In the genomic region with DNA sequence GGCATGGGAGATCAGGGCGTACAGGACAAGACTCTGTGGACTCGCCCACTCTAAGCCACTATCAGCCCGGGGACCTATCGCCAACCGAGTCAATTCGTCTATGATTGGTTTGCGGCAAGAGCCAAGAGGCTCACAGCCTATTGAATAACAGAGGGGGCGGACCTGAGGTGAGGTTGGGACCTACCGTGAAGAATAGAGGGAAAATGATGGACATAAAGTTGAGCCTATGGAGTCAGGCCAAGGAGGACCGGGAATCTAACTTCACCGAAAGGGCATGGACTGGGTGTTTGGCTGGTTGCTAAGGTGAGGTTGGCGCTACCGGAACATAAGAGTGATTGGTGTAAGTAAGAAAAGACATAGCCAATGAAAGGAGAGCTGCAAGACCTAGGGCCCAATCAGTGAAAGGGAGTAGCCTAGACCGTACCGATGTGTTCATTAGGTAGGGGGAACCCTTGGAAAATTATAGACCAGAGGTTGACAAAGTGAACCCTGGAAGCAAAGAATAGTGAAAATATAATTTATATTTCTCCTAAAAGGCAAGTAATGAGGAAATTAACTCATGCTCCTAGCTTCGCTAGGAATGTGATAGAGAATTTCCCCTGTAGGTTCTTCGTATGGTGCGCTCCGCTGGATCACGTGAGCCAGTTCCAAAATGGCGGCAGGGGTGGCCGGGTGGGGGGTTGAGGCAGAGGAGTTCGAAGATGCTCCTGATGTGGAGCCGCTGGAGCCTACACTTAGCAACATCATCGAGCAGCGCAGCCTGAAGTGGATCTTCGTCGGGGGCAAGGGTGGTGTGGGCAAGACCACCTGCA, we compare ENCODE assay signal across 8 cellular contexts. TPM values are rescaled to one million over a fixed set of nuclear protein-coding genes. Genes with fewer than 3 reads are reported as not detected.
A peak's percentile ranks its signal among the peaks of the same experiment; 100 is the strongest.
DNase-seq lines count a peak whose midpoint lies in the region; ATAC-seq, FAIRE-seq and TF ChIP-seq lines count a peak whose summit lies in the region.

TSS of gene GET3 (plus strand) at position 644 of the 812 bp plus-strand sequence. CDS start at position 653, 9 bp downstream.

- DNase-seq in GM10266 (ENCODE audit: extremely low spot score) (peak; percentile 94), NCI-H1105 (lab: John Stamatoyannopoulos, UW) (peak; percentile 100), Right ventricle myocardium superior (peak; percentile 91), pancreas (peak; percentile 82 to 97 (median 94)), tibial artery (peak; percentile 97 to 98)
- DNase-seq in activated naive CD8-positive, alpha-beta T cell treated with anti-CD3 and anti-CD28 coated beads, Interleukin-2, amount 50 U/mL, for 24 hours: peak; percentile 80

- peak; percentile 98 for FAIRE-seq in pancreas (lab: Jason Lieb, UNC)

- H3F3A ChIP-seq in SU-DHL-6 (ENCODE audit: insufficient read depth): peaks cover 3% of the 10 kb centered on the region; the same call in 1 of the 2 replicates

- H3K4me3 ChIP-seq in SU-DHL-6 (ENCODE audit: insufficient read depth, low read length, poor library complexity, severe bottlenecking): peak within 1 kb of the TSS; percentile 86
- H3K4me3 ChIP-seq in pancreas: peak within 1 kb of the TSS; percentile 75 to 86 (median 80)
- H3K4me3 ChIP-seq in tibial artery: peak within 1 kb of the TSS; percentile 75 to 87

- H4K20me1 ChIP-seq in SU-DHL-6 (ENCODE audit: low read depth, low read length): peaks cover 10% of the 10 kb centered on the region; the same call in 1 of the 2 replicates

- 0% methylated on average over 28 of the region's 28 CpGs for WGBS in pancreas, 2 donors

- H3K9ac ChIP-seq in SU-DHL-6 (ENCODE audit: low read length): peak within 1 kb of the TSS; percentile 77

- intact Hi-C loops in Right ventricle myocardium superior (cut with DNase I) (no loop called here), pancreas (cut with DNase I) (no loop called here), tibial artery (cut with DNase I; ENCODE audit: low total_unique reads) (no loop called here)

- H2AFZ ChIP-seq in SU-DHL-6 (ENCODE audit: low read depth, low read length, severe bottlenecking): peak within 1 kb of the TSS; percentile 95

- H3K9me3 ChIP-seq in SU-DHL-6 (ENCODE audit: insufficient read depth, low read length): no peaks in the 10 kb centered on the region
- H3K9me3 ChIP-seq in pancreas: no peaks in the 10 kb centered on the region
- no peaks in the 10 kb centered on the region for H3K9me3 ChIP-seq in tibial artery

- no peaks in the 10 kb centered on the region for H3K9me2 ChIP-seq in SU-DHL-6 (replicated peaks; ENCODE audit: insufficient read depth, low read length)

- peak within 1 kb of the TSS; percentile 90 for H3K4me2 ChIP-seq in SU-DHL-6 (ENCODE audit: low read depth, low read length, poor library complexity, severe bottlenecking)

- peaks cover 43% of the 10 kb centered on the region for H3K4me1 Mint-ChIP-seq in activated naive CD8-positive, alpha-beta T cell treated with anti-CD3 and anti-CD28 coated beads, Interleukin-2, amount 50 U/mL, for 24 hours

- peak within 1 kb of the TSS; percentile 100 for H3K4me3 Mint-ChIP-seq in activated naive CD8-positive, alpha-beta T cell treated with anti-CD3 and anti-CD28 coated beads, Interleukin-2, amount 50 U/mL, for 24 hours

- peaks cover 34% of the 10 kb centered on the region for H3K36me3 Mint-ChIP-seq in activated naive CD8-positive, alpha-beta T cell treated with anti-CD3 and anti-CD28 coated beads, Interleukin-2, amount 50 U/mL, for 24 hours (ENCODE audit: low read depth)

- no peaks in the 10 kb centered on the region for H3K9me3 Mint-ChIP-seq in activated naive CD8-positive, alpha-beta T cell treated with anti-CD3 and anti-CD28 coated beads, Interleukin-2, amount 50 U/mL, for 24 hours

- H3K4me1 ChIP-seq in pancreas (peaks cover 17 to 29% (median 20%) of the 10 kb centered on the region in 3 donors), tibial artery (peaks cover 5 to 46% (median 38%) of the 10 kb centered on the region in 4 donors)

- ATAC-seq in HG02623 (IDR thresholded peaks at IDR 0.05; ENCODE audit: unreplicated experiment) (peak; percentile 60), Right ventricle myocardium superior (ENCODE audit: poor library complexity) (peak; percentile 90), pancreas (peak; percentile 83 to 91 (median 85))
- peak; percentile 93 for ATAC-seq in activated naive CD8-positive, alpha-beta T cell treated with anti-CD3 and anti-CD28 coated beads, Interleukin-2, amount 50 U/mL, for 24 hours

- H3K27me3 ChIP-seq in SU-DHL-6 (ENCODE audit: low read length) (no peaks in the 10 kb centered on the region), pancreas (no peaks in the 10 kb centered on the region), tibial artery (no peaks in the 10 kb centered on the region)

- H3K79me2 ChIP-seq in SU-DHL-6 (ENCODE audit: insufficient read depth, low read length): peaks cover 37% of the 10 kb centered on the region

- peaks cover 5% of the 10 kb centered on the region for H3K27me3 Mint-ChIP-seq in activated naive CD8-positive, alpha-beta T cell treated with anti-CD3 and anti-CD28 coated beads, Interleukin-2, amount 50 U/mL, for 24 hours

- H3K27ac Mint-ChIP-seq in activated naive CD8-positive, alpha-beta T cell treated with anti-CD3 and anti-CD28 coated beads, Interleukin-2, amount 50 U/mL, for 24 hours: peak within 1 kb of the TSS; percentile 97

- TF ChIP-seq CTCF in GM10266 (IDR thresholded peaks at IDR 0.05; ENCODE audit: control insufficient read depth, insufficient read depth, low read depth, missing control alignments) (no peak), SU-DHL-6 (IDR thresholded peaks at IDR 0.05; ENCODE audit: insufficient read depth, low read length, poor library complexity, severe bottlenecking) (no peak), pancreas (IDR thresholded peaks at IDR 0.05) (no peak), tibial artery (IDR thresholded peaks at IDR 0.05) (peak in 1 of 2 experiments; percentile 45)

- H3K27ac ChIP-seq in SU-DHL-6 (ENCODE audit: low read depth, low read length) (peak within 1 kb of the TSS; percentile 79), pancreas (peak within 1 kb of the TSS; percentile 91 to 97 (median 94)), tibial artery (peak within 1 kb of the TSS; percentile 81 to 82)

- H3K36me3 ChIP-seq in SU-DHL-6 (ENCODE audit: low read length): no peaks in the 10 kb centered on the region
- H3K36me3 ChIP-seq in pancreas: peaks cover 0 to 7% (median 0%) of the 10 kb centered on the region in 3 donors
- peaks cover 24 to 35% (median 30%) of the 10 kb centered on the region in 3 donors for H3K36me3 ChIP-seq in tibial artery

RNA-seq across cellular contexts. Expression of gene GET3, which starts in this region (rescaled TPM):
- 60.7 TPM for total RNA-seq in Right ventricle myocardium superior
- total RNA-seq in pancreas: 10 to 100 TPM; 16.6 to 34.5 (median 27.9) TPM
- polyA plus RNA-seq in pancreas: 10 to 100 TPM; 34.8 to 48.2 TPM

Comparison
In these comparisons a context has a peak if more than half of its experiments do, and no peak if none do; other contexts are left out.
1. Peak in every context shown above with its lines: DNase-seq, ATAC-seq, H3K4me3 ChIP-seq and H3K27ac ChIP-seq.